ENCODE assay signal across 17 cellular contexts in the genomic region with DNA sequence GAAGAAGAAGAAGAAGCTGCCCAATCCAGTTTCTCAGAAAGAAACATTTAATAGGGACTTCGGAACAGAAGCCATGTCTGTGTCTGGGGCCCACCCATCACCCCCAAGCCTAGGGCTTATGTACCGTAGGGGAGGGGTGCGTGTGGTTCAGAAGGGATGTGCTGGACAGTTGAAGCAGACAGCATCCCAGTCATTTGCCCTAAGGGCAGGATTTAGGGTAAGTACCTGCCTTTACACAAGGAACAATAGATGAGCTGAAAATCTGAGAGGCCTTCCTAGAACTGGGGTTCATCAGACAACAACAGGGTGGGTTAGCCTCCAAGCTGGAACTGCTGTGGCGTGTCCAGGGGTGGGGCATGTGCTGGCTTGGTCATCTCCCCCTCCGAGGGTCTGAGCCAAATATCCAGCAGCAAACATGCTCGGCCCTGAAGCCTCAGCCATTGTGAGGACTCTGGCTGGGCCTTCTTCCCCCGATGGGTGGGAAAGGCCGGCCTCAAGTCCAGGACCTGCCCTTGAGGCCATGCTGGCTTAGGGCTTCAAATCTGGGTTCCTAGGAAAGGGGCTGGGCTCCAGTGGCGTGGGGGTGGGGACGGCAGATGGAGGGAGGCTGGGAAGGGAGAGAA. TPM values are rescaled to one million over a fixed set of nuclear protein-coding genes. Genes with fewer than 3 reads are reported as not detected.
DNase-seq lines count a peak whose midpoint lies in the region; ATAC-seq, FAIRE-seq and TF ChIP-seq lines count a peak whose summit lies in the region.
"Had no signal": no experiment of that assay in that cellular context is flagged by ENCODE, and none has a peak within 500 bp of the region (broad histone marks: within the 10 kb centered on the region; RNA-seq: fewer than 3 reads in every experiment).

No MANE protein-coding gene starts in this region.

- no peaks in the 10 kb centered on the region for H3K27me3 Mint-ChIP-seq in activated CD8-positive, alpha-beta T cell treated with anti-CD3 and anti-CD28 coated beads for 36 hours
- no peaks in the 10 kb centered on the region for H3K27me3 Mint-ChIP-seq in activated CD8-positive, alpha-beta T cell treated with anti-CD3 and anti-CD28 coated beads, Interleukin-2, amount 10 ng/mL, durations not matched to agents 7 days and 5 days (ENCODE audit: low read depth)
- no peaks in the 10 kb centered on the region for H3K27me3 Mint-ChIP-seq in activated CD4-positive, alpha-beta T cell treated with anti-CD3 and anti-CD28 coated beads for 36 hours

- H3K9me3 Mint-ChIP-seq in activated CD8-positive, alpha-beta T cell treated with anti-CD3 and anti-CD28 coated beads for 36 hours = no peaks in the 10 kb centered on the region
- H3K9me3 Mint-ChIP-seq in activated CD8-positive, alpha-beta T cell treated with anti-CD3 and anti-CD28 coated beads, Interleukin-2, amount 10 ng/mL, durations not matched to agents 7 days and 5 days (ENCODE audit: insufficient read depth) = no peaks in the 10 kb centered on the region
- H3K9me3 Mint-ChIP-seq in activated CD4-positive, alpha-beta T cell treated with anti-CD3 and anti-CD28 coated beads for 36 hours (ENCODE audit: low read depth) = no peaks in the 10 kb centered on the region
- H3K9me3 Mint-ChIP-seq: IgD-negative memory B cell had no signal

- intact Hi-C loops in activated CD8-positive, alpha-beta T cell treated with anti-CD3 and anti-CD28 coated beads for 36 hours (cut with micrococcal nuclease) = no loop called here
- intact Hi-C loops in vagina (cut with DNase I) = no loop called here
- intact Hi-C loops in activated CD4-positive, alpha-beta T cell treated with anti-CD3 and anti-CD28 coated beads for 36 hours (cut with DNase I, micrococcal nuclease) = no loop called here
- intact Hi-C loops in pancreas (cut with DNase I) = no loop called here

- TF ChIP-seq POLR2A in vagina (IDR thresholded peaks at IDR 0.05) = no peak

- peak; percentile 14 for ATAC-seq in activated CD8-positive, alpha-beta T cell treated with anti-CD3 and anti-CD28 coated beads for 36 hours
- ATAC-seq in activated CD8-positive, alpha-beta T cell treated with anti-CD3 and anti-CD28 coated beads, Interleukin-2, amount 10 ng/mL, durations not matched to agents 7 days and 5 days = no peak
- ATAC-seq in activated CD4-positive, alpha-beta T cell treated with anti-CD3 and anti-CD28 coated beads for 36 hours = no peak
- ATAC-seq in pancreas = no peak
- ATAC-seq: HCT116 had no signal

- no peak overlapping the region for H3K4me3 Mint-ChIP-seq in activated CD8-positive, alpha-beta T cell treated with anti-CD3 and anti-CD28 coated beads for 36 hours
- H3K4me3 Mint-ChIP-seq in activated CD8-positive, alpha-beta T cell treated with anti-CD3 and anti-CD28 coated beads, Interleukin-2, amount 10 ng/mL, durations not matched to agents 7 days and 5 days = no peak overlapping the region
- no peak overlapping the region for H3K4me3 Mint-ChIP-seq in activated CD4-positive, alpha-beta T cell treated with anti-CD3 and anti-CD28 coated beads for 36 hours
- H3K4me3 Mint-ChIP-seq: CD14-positive monocyte, IgD-negative memory B cell had no signal

- no peak overlapping the region for H3K27ac Mint-ChIP-seq in activated CD8-positive, alpha-beta T cell treated with anti-CD3 and anti-CD28 coated beads for 36 hours
- H3K27ac Mint-ChIP-seq in activated CD8-positive, alpha-beta T cell treated with anti-CD3 and anti-CD28 coated beads, Interleukin-2, amount 10 ng/mL, durations not matched to agents 7 days and 5 days = no peak overlapping the region
- no peak overlapping the region for H3K27ac Mint-ChIP-seq in activated CD4-positive, alpha-beta T cell treated with anti-CD3 and anti-CD28 coated beads for 36 hours
- H3K27ac Mint-ChIP-seq: IgD-negative memory B cell had no signal

- H3K4me1 ChIP-seq in esophagus (ENCODE audit: control insufficient read depth in 2 of 2, insufficient read depth in 2 of 2, low read length in 1 of 2) = peaks cover 3 to 37% of the 10 kb centered on the region in 2 donors
- peaks cover 57% of the 10 kb centered on the region for H3K4me1 ChIP-seq in vagina
- H3K4me1 ChIP-seq in pancreas = peaks cover 0 to 6% (median 0%) of the 10 kb centered on the region in 3 donors

- 59 to 67% methylated on average over 9 to 10 of the region's 10 CpGs for WGBS in esophagus, 2 donors
- 93 to 96% methylated on average over 10 of the region's 10 CpGs for WGBS in pancreas, 2 donors

- CTCF ChIA-PET in activated CD8-positive, alpha-beta T cell treated with anti-CD3 and anti-CD28 coated beads for 36 hours (lab: Charles Lee) = no interaction called here
- CTCF ChIA-PET in activated CD8-positive, alpha-beta T cell treated with anti-CD3 and anti-CD28 coated beads, Interleukin-2, amount 10 ng/mL, durations not matched to agents 7 days and 5 days (lab: Charles Lee) = no interaction called here
- CTCF ChIA-PET in RWPE1 (lab: Yijun Ruan, JAX) = interaction anchor here (0.6 kb wide), 1 partner anchor 212 kb away, joined by 3 read pairs; no protein-coding TSS in a partner anchor
- CTCF ChIA-PET in activated CD4-positive, alpha-beta T cell treated with anti-CD3 and anti-CD28 coated beads for 36 hours (lab: Charles Lee) = no interaction called here

- no peak for FAIRE-seq in pancreas (lab: Jason Lieb, UNC)
- FAIRE-seq: GM18507 had no signal

- TF ChIP-seq CTCF in activated CD8-positive, alpha-beta T cell treated with anti-CD3 and anti-CD28 coated beads for 36 hours (IDR thresholded peaks at IDR 0.05) = no peak
- TF ChIP-seq CTCF in RWPE1 (conservative IDR thresholded peaks at IDR 0.05; ENCODE audit: low read depth) (no peak), vagina (IDR thresholded peaks at IDR 0.05) (no peak), pancreas (IDR thresholded peaks at IDR 0.05) (no peak)

- POLR2A ChIA-PET in activated CD8-positive, alpha-beta T cell treated with anti-CD3 and anti-CD28 coated beads for 36 hours (lab: Charles Lee) = interaction anchor here (2.0 kb wide), 1 partner anchor 16 kb away, joined by 4 read pairs; no protein-coding TSS in a partner anchor
- POLR2A ChIA-PET in activated CD8-positive, alpha-beta T cell treated with anti-CD3 and anti-CD28 coated beads, Interleukin-2, amount 10 ng/mL, durations not matched to agents 7 days and 5 days (lab: Charles Lee) = no interaction called here
- POLR2A ChIA-PET in RWPE1 (lab: Yijun Ruan, JAX; ENCODE audit: low non-redundant PET) = no interaction called here
- POLR2A ChIA-PET in activated CD4-positive, alpha-beta T cell treated with anti-CD3 and anti-CD28 coated beads for 36 hours (lab: Charles Lee) = no interaction called here

- DNase-seq in activated CD8-positive, alpha-beta T cell treated with anti-CD3 and anti-CD28 coated beads for 36 hours = no peak
- DNase-seq in activated CD8-positive, alpha-beta T cell treated with anti-CD3 and anti-CD28 coated beads, Interleukin-2, amount 10 ng/mL, durations not matched to agents 7 days and 5 days = no peak
- no peak for DNase-seq in RWPE1 (ENCODE audit: low spot score)
- DNase-seq in vagina (ENCODE audit: extremely low spot score in 2 of 2) = no peak
- DNase-seq in NCI-H1694 (lab: John Stamatoyannopoulos, UW) = no peak
- DNase-seq in activated CD4-positive, alpha-beta T cell treated with anti-CD3 and anti-CD28 coated beads for 36 hours = no peak
- DNase-seq in pancreas = no peak
- DNase-seq: COR-L47, NCI-H1436, NCI-H2081, NCI-H524, SHP77 had no signal

- H3K27me3 ChIP-seq in esophagus (ENCODE audit: control insufficient read depth in 1 of 2, insufficient read depth in 2 of 2, low read length in 2 of 2) (no peaks in the 10 kb centered on the region), vagina (no peaks in the 10 kb centered on the region), pancreas (no peaks in the 10 kb centered on the region)

- peaks cover 10% of the 10 kb centered on the region for H3K36me3 Mint-ChIP-seq in activated CD8-positive, alpha-beta T cell treated with anti-CD3 and anti-CD28 coated beads for 36 hours (ENCODE audit: low read depth)
- H3K36me3 Mint-ChIP-seq in activated CD8-positive, alpha-beta T cell treated with anti-CD3 and anti-CD28 coated beads, Interleukin-2, amount 10 ng/mL, durations not matched to agents 7 days and 5 days (ENCODE audit: low read depth) = peaks cover 9% of the 10 kb centered on the region
- H3K36me3 Mint-ChIP-seq in activated CD4-positive, alpha-beta T cell treated with anti-CD3 and anti-CD28 coated beads for 36 hours (ENCODE audit: low read depth) = peaks cover 14% of the 10 kb centered on the region

- H3K36me3 ChIP-seq in esophagus (ENCODE audit: control insufficient read depth in 2 of 2, insufficient read depth in 2 of 2, low read length in 1 of 2) = peaks cover 0 to 11% of the 10 kb centered on the region in 2 donors
- H3K36me3 ChIP-seq in vagina = no peaks in the 10 kb centered on the region
- H3K36me3 ChIP-seq in pancreas = no peaks in the 10 kb centered on the region

- peak overlapping the region; percentile 94 for H3K27ac ChIP-seq in RWPE1
- H3K27ac ChIP-seq in esophagus (ENCODE audit: low read depth in 2 of 2, low read length in 1 of 2) = peak overlapping the region; percentile 66 to 68
- peak overlapping the region; percentile 53 for H3K27ac ChIP-seq in vagina
- no peak overlapping the region for H3K27ac ChIP-seq in pancreas

- H3K4me3 ChIP-seq in esophagus (ENCODE audit: low read depth in 1 of 2, low read length in 2 of 2) (no peak overlapping the region), vagina (no peak overlapping the region), pancreas (no peak overlapping the region)

- H3K9me3 ChIP-seq in esophagus (ENCODE audit: control insufficient read depth in 2 of 2, insufficient read depth in 1 of 2, low read depth in 1 of 2, low read length in 1 of 2) = no peaks in the 10 kb centered on the region
- no peaks in the 10 kb centered on the region for H3K9me3 ChIP-seq in vagina
- H3K9me3 ChIP-seq in pancreas = no peaks in the 10 kb centered on the region

- no peaks in the 10 kb centered on the region for H3K4me1 Mint-ChIP-seq in activated CD8-positive, alpha-beta T cell treated with anti-CD3 and anti-CD28 coated beads for 36 hours (ENCODE audit: low read depth)
- H3K4me1 Mint-ChIP-seq in activated CD8-positive, alpha-beta T cell treated with anti-CD3 and anti-CD28 coated beads, Interleukin-2, amount 10 ng/mL, durations not matched to agents 7 days and 5 days (ENCODE audit: low read depth) = no peaks in the 10 kb centered on the region
- H3K4me1 Mint-ChIP-seq in activated CD4-positive, alpha-beta T cell treated with anti-CD3 and anti-CD28 coated beads for 36 hours = no peaks in the 10 kb centered on the region

RNA-seq across cellular contexts. Expression of a gene that starts 12.1 kb away (rescaled TPM):
- 10 to 100 TPM; 18.6 to 20.7 TPM for total RNA-seq in activated CD8-positive, alpha-beta T cell treated with anti-CD3 and anti-CD28 coated beads for 36 hours
- 10 to 100 TPM; 50.2 to 54.4 TPM for total RNA-seq in activated CD8-positive, alpha-beta T cell treated with anti-CD3 and anti-CD28 coated beads, Interleukin-2, amount 10 ng/mL, durations not matched to agents 7 days and 5 days
- polyA plus RNA-seq in esophagus = 1,000 to 10,000 TPM; 3,514 to 5,149 TPM
- 173 TPM for total RNA-seq in vagina
- 10 to 100 TPM; 29.9 to 30.9 TPM for total RNA-seq in activated CD4-positive, alpha-beta T cell treated with anti-CD3 and anti-CD28 coated beads for 36 hours
- 10 to 100 TPM in 4 of 6 donors, 1 to 10 TPM in 2; 7.4 to 21.3 (median 11.4) TPM for total RNA-seq in pancreas
- 10 to 100 TPM; 33.8 to 35.6 TPM for polyA plus RNA-seq in pancreas

RNA-seq across cellular contexts. Expression of a gene that starts 25.4 kb away (rescaled TPM):
- total RNA-seq in activated CD8-positive, alpha-beta T cell treated with anti-CD3 and anti-CD28 coated beads for 36 hours = 10 to 100 TPM; 61.1 to 62.9 TPM
- 10 to 100 TPM; 32.8 to 34.4 TPM for total RNA-seq in activated CD8-positive, alpha-beta T cell treated with anti-CD3 and anti-CD28 coated beads, Interleukin-2, amount 10 ng/mL, durations not matched to agents 7 days and 5 days
- polyA plus RNA-seq in esophagus = 10 to 100 TPM; 21.0 to 22.5 TPM
- total RNA-seq in vagina = 18.2 TPM
- 10 to 100 TPM; 51.7 to 53.4 TPM for total RNA-seq in activated CD4-positive, alpha-beta T cell treated with anti-CD3 and anti-CD28 coated beads for 36 hours
- 10 to 100 TPM in 4 of 6 donors, 1 to 10 TPM in 2; 7.6 to 18.4 (median 12.0) TPM for total RNA-seq in pancreas
- polyA plus RNA-seq in pancreas = 10 to 100 TPM; 15.1 to 17.4 TPM

RNA-seq across cellular contexts. Expression of a gene that starts 45.1 kb away (rescaled TPM):
- 100 to 1,000 TPM; 118 to 122 TPM for total RNA-seq in activated CD8-positive, alpha-beta T cell treated with anti-CD3 and anti-CD28 coated beads for 36 hours
- 100 to 1,000 TPM in 1 of 2 experiments, 10 to 100 TPM in 1; 94.5 to 100 TPM for total RNA-seq in activated CD8-positive, alpha-beta T cell treated with anti-CD3 and anti-CD28 coated beads, Interleukin-2, amount 10 ng/mL, durations not matched to agents 7 days and 5 days
- 10 to 100 TPM; 54.7 to 73.4 TPM for polyA plus RNA-seq in esophagus
- 58.7 TPM for total RNA-seq in vagina
- total RNA-seq in activated CD4-positive, alpha-beta T cell treated with anti-CD3 and anti-CD28 coated beads for 36 hours = 100 to 1,000 TPM in 1 of 2 experiments, 10 to 100 TPM in 1; 96.9 to 117 TPM
- 100 to 1,000 TPM in 1 of 6 donors, 10 to 100 TPM in 5; 63.2 to 100 (median 65.8) TPM for total RNA-seq in pancreas
- 10 to 100 TPM; 65.7 to 66.0 TPM for polyA plus RNA-seq in pancreas

Comparison
In these comparisons a context has a peak if more than half of its experiments do, and no peak if none do; other contexts are left out.
1. H3K27ac ChIP-seq: peak in RWPE1 (single experiment), esophagus (2 of 2) and vagina (single experiment); none in pancreas (0 of 4).